ENCODE assay signal across 8 cellular contexts in the genomic region with DNA sequence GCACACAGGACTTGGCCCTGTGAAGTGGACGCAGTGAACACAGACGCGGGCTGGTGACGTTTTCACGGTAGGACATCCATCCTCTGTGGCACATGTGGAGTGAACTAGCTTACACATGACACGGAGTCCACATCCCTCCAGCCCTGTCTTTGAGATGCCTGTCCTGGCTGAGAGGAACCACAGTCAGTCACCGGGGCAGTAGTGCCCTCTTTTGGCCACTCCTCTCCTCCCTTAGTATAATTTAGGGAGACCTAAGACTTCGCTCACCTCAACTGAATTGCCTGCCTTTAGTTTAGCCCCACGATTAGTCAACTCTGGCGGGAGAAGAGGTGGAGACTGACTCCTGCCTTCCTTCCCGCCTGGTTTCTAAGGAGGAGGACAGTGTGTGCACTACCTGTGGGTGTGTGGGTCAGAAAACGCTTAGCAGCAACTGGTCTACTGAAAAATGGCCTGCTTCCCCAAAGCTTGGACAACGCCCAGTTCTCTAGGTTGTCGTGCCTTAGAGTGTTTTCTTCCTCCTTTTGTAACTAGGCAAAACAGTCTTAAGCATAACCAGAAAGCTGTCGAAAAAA.
DNase-seq lines count a peak whose midpoint lies in the region; ATAC-seq and TF ChIP-seq lines count a peak whose summit lies in the region.

No MANE protein-coding gene starts in this region.

- no peak overlapping the region for H3K4me3 ChIP-seq in GM12865 (ENCODE audit: low read depth, low read length)

- ATAC-seq in GM21423 (IDR thresholded peaks at IDR 0.05; ENCODE audit: unreplicated experiment) (peak; percentile 34), HG03558 (IDR thresholded peaks at IDR 0.05; ENCODE audit: extremely low read depth, unreplicated experiment) (peak; percentile 14)

- peak; percentile 87 for DNase-seq in GM12865 (ENCODE audit: low read depth)
- DNase-seq in activated effector memory CD4-positive, alpha-beta T cell treated with anti-CD3 and anti-CD28 coated beads, Interleukin-2, amount 50 U/mL, for 16 hours, result peak; percentile 73
- peak; percentile 64 for DNase-seq in midbrain (lab: John Stamatoyannopoulos, UW)
- DNase-seq in stimulated activated CD4-positive, alpha-beta T cell treated with anti-CD3 and anti-CD28 coated beads, Interleukin-15, amount 100 ng/mL, for 24 hours, result no peak
- no peak for DNase-seq in 8988T
- no peak for DNase-seq in SW 1271 (lab: John Stamatoyannopoulos, UW)

- TF ChIP-seq CTCF in GM12865 (IDR thresholded peaks at IDR 0.05; ENCODE audit: insufficient read depth, low read depth, low read length, missing control alignments), result peak; percentile 12

Comparison
In these comparisons a context has a peak if more than half of its experiments do, and no peak if none do; other contexts are left out.
1. DNase-seq: peak in GM12865 (single experiment), activated effector memory CD4-positive, alpha-beta T cell treated with anti-CD3 and anti-CD28 coated beads, Interleukin-2, amount 50 U/mL, for 16 hours (single experiment) and midbrain (single experiment); none in stimulated activated CD4-positive, alpha-beta T cell treated with anti-CD3 and anti-CD28 coated beads, Interleukin-15, amount 100 ng/mL, for 24 hours (single experiment), 8988T (single experiment) and SW 1271 (0 of 2).